1 cellular context compared by ENCODE assay signal in the genomic region with DNA sequence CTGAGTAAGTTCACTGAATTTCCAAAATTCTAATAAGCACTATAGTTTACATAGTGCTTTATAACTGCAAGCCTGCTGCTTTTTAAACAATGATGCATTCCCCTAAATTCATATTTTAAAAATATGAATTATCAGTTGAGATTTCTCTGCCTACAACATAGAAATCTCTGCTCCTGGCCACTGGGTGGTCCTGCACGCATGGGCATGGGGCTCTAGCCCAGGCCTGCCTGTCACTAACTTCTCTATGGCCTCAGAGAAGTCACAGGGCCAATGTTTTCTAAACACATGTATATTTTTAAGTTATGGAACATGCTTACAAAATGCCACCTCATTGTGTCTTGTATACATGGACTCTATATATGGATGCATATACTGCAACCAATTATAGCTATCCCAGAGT.
TF ChIP-seq lines count a peak whose summit lies in the region.

No MANE protein-coding gene starts in this region.

TF ChIP-seq in A549, 52 proteins besides CTCF, POLR2A, EP300 and RAD21 (continued from another document):
- TF ChIP-seq HES2 (IDR thresholded peaks at IDR 0.05) = no peak
TF ChIP-seq in A549: peak in this region for 0.
